ENCODE assay signal across 9 cellular contexts in genomic region chr1:157043685-157044084, GRCh38. TPM values are rescaled to one million over a fixed set of nuclear protein-coding genes. Genes with fewer than 3 reads are reported as not detected.
A peak's percentile ranks its signal among the peaks of the same experiment; 100 is the strongest.
DNase-seq lines count a peak whose midpoint lies in the region; ATAC-seq and TF ChIP-seq lines count a peak whose summit lies in the region.
"Had no signal": no experiment of that assay in that cellular context is flagged by ENCODE, and none has a peak within 500 bp of the region (broad histone marks: within the 10 kb centered on the region; RNA-seq: fewer than 3 reads in every experiment).

No MANE protein-coding gene starts in this region.

- H3K27me3 ChIP-seq in GM23248 (replicated peaks; ENCODE audit: insufficient read depth) (no peaks in the 10 kb centered on the region), WERI-Rb-1 (ENCODE audit: insufficient read depth, low read depth, severe bottlenecking) (no peaks in the 10 kb centered on the region)

- H3F3A ChIP-seq in GM23248 (ENCODE audit: insufficient read depth), result 0 out of 2 replicates have a peak, but pooled peaks cover 15% of the 10 kb centered on the region

- H3K9me3 Mint-ChIP-seq in glutamatergic neuron (ENCODE audit: unreplicated experiment), result peaks cover 5% of the 10 kb centered on the region

- H2AFZ ChIP-seq in GM23248, result no peak overlapping the region

- H3K79me2 ChIP-seq in GM23248 (ENCODE audit: insufficient read depth), result peaks cover 63% of the 10 kb centered on the region

- no peak overlapping the region for H3K27ac Mint-ChIP-seq in glutamatergic neuron (ENCODE audit: unreplicated experiment)

- H4K20me1 ChIP-seq in GM23248 (ENCODE audit: insufficient read depth), result peaks cover 5% of the 10 kb centered on the region

- H3K27ac ChIP-seq in GM23248 (no peak overlapping the region), WERI-Rb-1 (no peak overlapping the region)

- H3K4me3 Mint-ChIP-seq in glutamatergic neuron (ENCODE audit: unreplicated experiment), result peak overlapping the region; percentile 94

- in situ Hi-C loops in GM23248 (cut with MboI), result no loop called here

- TF ChIP-seq CTCF in WERI-Rb-1 (IDR thresholded peaks at IDR 0.05; ENCODE audit: low read depth, low read length) (no peak), glutamatergic neuron (IDR thresholded peaks at IDR 0.05; ENCODE audit: partially characterized antibody, unreplicated experiment) (no peak)

- H3K9ac ChIP-seq in GM23248, result peak overlapping the region; percentile 96

- H3K9me2 ChIP-seq in GM23248 (ENCODE audit: insufficient read depth), result no peaks in the 10 kb centered on the region

- DNase-seq in GM23248 (peak; percentile 14), WERI-Rb-1 (no peak), glutamatergic neuron (no peak), skeletal muscle cell (ENCODE audit: low read depth) (no peak), GM19238 (ENCODE audit: insufficient read length, low spot score) (no peak), NCI-H2107 (lab: John Stamatoyannopoulos, UW) (no peak)
- no peak for DNase-seq in NK-92 treated with Interleukin-12 subunit alpha and Interleukin-12 subunit beta, amount 100 ng/mL, for 24 hours (lab: John Stamatoyannopoulos, UW)
- DNase-seq: NCI-H510A treated with DMSO at 0.1 percent for 48 hours had no signal

- no peaks in the 10 kb centered on the region for H3K27me3 Mint-ChIP-seq in glutamatergic neuron (ENCODE audit: unreplicated experiment)

- H3K36me3 Mint-ChIP-seq in glutamatergic neuron (ENCODE audit: unreplicated experiment), result no peaks in the 10 kb centered on the region

- H3K4me1 ChIP-seq in GM23248 (ENCODE audit: insufficient read depth), result peaks cover 39% of the 10 kb centered on the region

- H3K4me3 ChIP-seq in GM23248 (peak overlapping the region; percentile 90), WERI-Rb-1 (ENCODE audit: low read depth, low read length) (peak overlapping the region; percentile 87), skeletal muscle cell (ENCODE audit: low read depth, low read length) (peak overlapping the region; percentile 76)

- no peak for ATAC-seq in GM19328 (IDR thresholded peaks at IDR 0.05; ENCODE audit: unreplicated experiment)

- no peaks in the 10 kb centered on the region for H3K36me3 ChIP-seq in GM23248 (ENCODE audit: low read depth)
- peaks cover 13% of the 10 kb centered on the region for H3K36me3 ChIP-seq in WERI-Rb-1

- no peaks in the 10 kb centered on the region for H3K9me3 ChIP-seq in GM23248 (ENCODE audit: low read depth)
- H3K9me3 ChIP-seq in WERI-Rb-1 (ENCODE audit: severe bottlenecking), result no peaks in the 10 kb centered on the region

- WGBS in GM23248 (ENCODE audit: low coverage in 1 of 2, low lambda C conversion rate in 2 of 2, missing lambda C conversion rate in 2 of 2), 2 experiments, result 22 to 51% methylated on average over 2 of the region's 2 CpGs

- H3K4me1 Mint-ChIP-seq in glutamatergic neuron (ENCODE audit: low read depth, unreplicated experiment), result peaks cover 21% of the 10 kb centered on the region

- peak overlapping the region; percentile 98 for H3K4me2 ChIP-seq in GM23248 (ENCODE audit: unreplicated experiment)

RNA-seq across cellular contexts. Expression of gene ARHGEF11, which starts 1.9 kb away (rescaled TPM):
- 23.0 and 26.6 TPM in 2 replicates for total RNA-seq in GM23248 (2014; rRNA removed; shearing (Covaris generic))
- polyA plus RNA-seq in GM23248 (2016; fragmentation: Nextera tagmentation; extraction: Ambion mirVana), result 11.0 and 13.3 TPM in 2 replicates
- 40.5 TPM for total RNA-seq in glutamatergic neuron (ENCODE audit: unreplicated experiment)

RNA-seq across cellular contexts. Expression of gene ETV3L, which starts 55.9 kb away (rescaled TPM):
- total RNA-seq in GM23248 (2014; rRNA removed; shearing (Covaris generic)), result not detected in 2 replicates
- not detected in 2 replicates for polyA plus RNA-seq in GM23248 (2016; fragmentation: Nextera tagmentation; extraction: Ambion mirVana)
- total RNA-seq in glutamatergic neuron (ENCODE audit: unreplicated experiment), result not detected
